In genomic region chr10:79184141-79184625, GRCh38 we compare ENCODE assay signal across 10 cellular contexts.
DNase-seq lines count a peak whose midpoint lies in the region; ATAC-seq, FAIRE-seq and TF ChIP-seq lines count a peak whose summit lies in the region.
"Had no signal": no experiment of that assay in that cellular context is flagged by ENCODE, and none has a peak within 500 bp of the region (broad histone marks: within the 10 kb centered on the region; RNA-seq: fewer than 3 reads in every experiment).

No MANE protein-coding gene starts in this region.

- TF ChIP-seq CTCF in progenitor cell of endocrine pancreas (IDR thresholded peaks at IDR 0.05; ENCODE audit: unreplicated experiment), result no peak

- no peak overlapping the region for H3K4me3 Mint-ChIP-seq in progenitor cell of endocrine pancreas (ENCODE audit: low read depth)
- no peak overlapping the region for H3K4me3 Mint-ChIP-seq in activated naive CD8-positive, alpha-beta T cell treated with anti-CD3 and anti-CD28 coated beads for 36 hours
- H3K4me3 Mint-ChIP-seq in stimulated activated naive B cell treated with anti-CD40 and anti-IgM and Interleukin-4, amounts not matched to agents 10 μg/mL and 1 μg/mL and 100 μg/mL, for 72 hours, result no peak overlapping the region
- H3K4me3 Mint-ChIP-seq: activated CD4-positive, alpha-beta T cell treated with anti-CD3 and anti-CD28 coated beads, Interleukin-2, amount 10 ng/mL, durations not matched to agents 24 days and 14 days had no signal

- H3K9me3 Mint-ChIP-seq in progenitor cell of endocrine pancreas (ENCODE audit: low read depth), result no peaks in the 10 kb centered on the region
- no peaks in the 10 kb centered on the region for H3K9me3 Mint-ChIP-seq in activated naive CD8-positive, alpha-beta T cell treated with anti-CD3 and anti-CD28 coated beads for 36 hours
- H3K9me3 Mint-ChIP-seq in stimulated activated naive B cell treated with anti-CD40 and anti-IgM and Interleukin-4, amounts not matched to agents 10 μg/mL and 1 μg/mL and 100 μg/mL, for 72 hours, result no peaks in the 10 kb centered on the region
- H3K9me3 Mint-ChIP-seq: activated CD4-positive, alpha-beta T cell treated with anti-CD3 and anti-CD28 coated beads, Interleukin-2, amount 10 ng/mL, durations not matched to agents 24 days and 14 days had no signal

- H3K36me3 Mint-ChIP-seq in progenitor cell of endocrine pancreas (ENCODE audit: insufficient read depth), result no peaks in the 10 kb centered on the region
- H3K36me3 Mint-ChIP-seq in activated naive CD8-positive, alpha-beta T cell treated with anti-CD3 and anti-CD28 coated beads for 36 hours, result no peaks in the 10 kb centered on the region
- H3K36me3 Mint-ChIP-seq in stimulated activated naive B cell treated with anti-CD40 and anti-IgM and Interleukin-4, amounts not matched to agents 10 μg/mL and 1 μg/mL and 100 μg/mL, for 72 hours, result no peaks in the 10 kb centered on the region

- DNase-seq in ELR (ENCODE audit: low read depth) (peak; percentile 92), RCC 7860 (ENCODE audit: low spot score) (peak; percentile 94), fibroblast of peridontal ligament (ENCODE audit: extremely low read depth) (peak; percentile 49), progenitor cell of endocrine pancreas (ENCODE audit: low spot score, unreplicated experiment) (no peak)
- no peak for DNase-seq in activated naive CD8-positive, alpha-beta T cell treated with anti-CD3 and anti-CD28 coated beads for 36 hours
- no peak for DNase-seq in stimulated activated naive B cell treated with anti-CD40 and anti-IgM and Interleukin-4, amounts not matched to agents 10 μg/mL and 1 μg/mL and 100 μg/mL, for 72 hours
- DNase-seq: activated CD4-positive, alpha-beta T cell treated with anti-CD3 and anti-CD28 coated beads, Interleukin-2, amount 10 ng/mL, durations not matched to agents 24 days and 14 days had no signal

- ATAC-seq in GM21723 (IDR thresholded peaks at IDR 0.05; ENCODE audit: unreplicated experiment), result no peak
- ATAC-seq in HG02970 (IDR thresholded peaks at IDR 0.05; ENCODE audit: low FRiP score, unreplicated experiment), result no peak
- ATAC-seq in stimulated activated naive B cell treated with anti-CD40 and anti-IgM and Interleukin-4, amounts not matched to agents 10 μg/mL and 1 μg/mL and 100 μg/mL, for 72 hours (replicated peaks), result no peak

- H3K27me3 Mint-ChIP-seq in progenitor cell of endocrine pancreas, result no peaks in the 10 kb centered on the region
- H3K27me3 Mint-ChIP-seq in activated naive CD8-positive, alpha-beta T cell treated with anti-CD3 and anti-CD28 coated beads for 36 hours, result no peaks in the 10 kb centered on the region
- H3K27me3 Mint-ChIP-seq in stimulated activated naive B cell treated with anti-CD40 and anti-IgM and Interleukin-4, amounts not matched to agents 10 μg/mL and 1 μg/mL and 100 μg/mL, for 72 hours, result peaks cover 3 to 29% of the 10 kb centered on the region in 2 donors
- H3K27me3 Mint-ChIP-seq: activated CD4-positive, alpha-beta T cell treated with anti-CD3 and anti-CD28 coated beads, Interleukin-2, amount 10 ng/mL, durations not matched to agents 24 days and 14 days had no signal

- H3K4me1 Mint-ChIP-seq in progenitor cell of endocrine pancreas (ENCODE audit: low read depth), result peaks cover 44% of the 10 kb centered on the region
- H3K4me1 Mint-ChIP-seq in activated naive CD8-positive, alpha-beta T cell treated with anti-CD3 and anti-CD28 coated beads for 36 hours, result no peaks in the 10 kb centered on the region
- peaks cover 0 to 3% of the 10 kb centered on the region in 2 donors for H3K4me1 Mint-ChIP-seq in stimulated activated naive B cell treated with anti-CD40 and anti-IgM and Interleukin-4, amounts not matched to agents 10 μg/mL and 1 μg/mL and 100 μg/mL, for 72 hours
- H3K4me1 Mint-ChIP-seq: activated CD4-positive, alpha-beta T cell treated with anti-CD3 and anti-CD28 coated beads, Interleukin-2, amount 10 ng/mL, durations not matched to agents 24 days and 14 days had no signal

- FAIRE-seq in RCC 7860 (lab: Jason Lieb, UNC), result peak; percentile 92
- FAIRE-seq: GM12892 had no signal

- H3K27ac Mint-ChIP-seq in progenitor cell of endocrine pancreas, result peak overlapping the region; percentile 62
- no peak overlapping the region for H3K27ac Mint-ChIP-seq in activated naive CD8-positive, alpha-beta T cell treated with anti-CD3 and anti-CD28 coated beads for 36 hours
- H3K27ac Mint-ChIP-seq in stimulated activated naive B cell treated with anti-CD40 and anti-IgM and Interleukin-4, amounts not matched to agents 10 μg/mL and 1 μg/mL and 100 μg/mL, for 72 hours, result no peak overlapping the region
- H3K27ac Mint-ChIP-seq: activated CD4-positive, alpha-beta T cell treated with anti-CD3 and anti-CD28 coated beads, Interleukin-2, amount 10 ng/mL, durations not matched to agents 24 days and 14 days had no signal

Comparison
In these comparisons a context has a peak if more than half of its experiments do, and no peak if none do; other contexts are left out.
1. DNase-seq: peak in ELR (single experiment), RCC 7860 (single experiment) and fibroblast of peridontal ligament (single experiment); none in progenitor cell of endocrine pancreas (single experiment), activated naive CD8-positive, alpha-beta T cell treated with anti-CD3 and anti-CD28 coated beads for 36 hours (single experiment) and stimulated activated naive B cell treated with anti-CD40 and anti-IgM and Interleukin-4, amounts not matched to agents 10 μg/mL and 1 μg/mL and 100 μg/mL, for 72 hours (single experiment).